9 cellular contexts compared by ENCODE assay signal in genomic region chr2:159064446-159065301, GRCh38.
DNase-seq lines count a peak whose midpoint lies in the region; ATAC-seq, FAIRE-seq and TF ChIP-seq lines count a peak whose summit lies in the region.
"Had no signal": no experiment of that assay in that cellular context is flagged by ENCODE, and none has a peak within 500 bp of the region (broad histone marks: within the 10 kb centered on the region; RNA-seq: fewer than 3 reads in every experiment).

No MANE protein-coding gene starts in this region.

- peak overlapping the region; percentile 42 for H3K4me3 Mint-ChIP-seq in astrocyte (ENCODE audit: unreplicated experiment)
- no peak overlapping the region for H3K4me3 Mint-ChIP-seq in stimulated activated naive B cell treated with anti-CD40 and anti-IgM and Interleukin-4, amounts not matched to agents 10 μg/mL and 1 μg/mL and 100 μg/mL, for 72 hours
- H3K4me3 Mint-ChIP-seq: activated naive CD4-positive, alpha-beta T cell treated with anti-CD3 and anti-CD28 coated beads, Interleukin-2, amount 50 U/mL, for 24 hours had no signal

- intact Hi-C loops in sigmoid colon (cut with DNase I), result no loop called here

- H3K36me3 ChIP-seq in astrocyte (ENCODE audit: insufficient read depth, low read length) (peaks cover 10% of the 10 kb centered on the region), right atrium auricular region (peaks cover 14% of the 10 kb centered on the region), sigmoid colon (no peaks in the 10 kb centered on the region)

- WGBS in sigmoid colon, 2 donors, result 19 to 58% methylated on average over 5 of the region's 5 CpGs

- peak overlapping the region; percentile 2 for H3K27ac Mint-ChIP-seq in astrocyte (ENCODE audit: unreplicated experiment)
- no peak overlapping the region for H3K27ac Mint-ChIP-seq in stimulated activated naive B cell treated with anti-CD40 and anti-IgM and Interleukin-4, amounts not matched to agents 10 μg/mL and 1 μg/mL and 100 μg/mL, for 72 hours
- H3K27ac Mint-ChIP-seq: activated naive CD4-positive, alpha-beta T cell treated with anti-CD3 and anti-CD28 coated beads, Interleukin-2, amount 50 U/mL, for 24 hours had no signal

- no peaks in the 10 kb centered on the region for H3K9me3 ChIP-seq in astrocyte (ENCODE audit: insufficient read depth, low read depth, low read length)
- H3K9me3 ChIP-seq in right atrium auricular region, result no peaks in the 10 kb centered on the region
- no peaks in the 10 kb centered on the region for H3K9me3 ChIP-seq in sigmoid colon

- H4K20me1 ChIP-seq in astrocyte (ENCODE audit: insufficient read depth, low read length), result peaks cover 1% of the 10 kb centered on the region

- H3K27me3 ChIP-seq in astrocyte (ENCODE audit: insufficient read depth, low read length), result no peaks in the 10 kb centered on the region
- H3K27me3 ChIP-seq in right atrium auricular region, result no peaks in the 10 kb centered on the region
- no peaks in the 10 kb centered on the region for H3K27me3 ChIP-seq in sigmoid colon

- ATAC-seq in stimulated activated naive B cell treated with anti-CD40 and anti-IgM and Interleukin-4, amounts not matched to agents 10 μg/mL and 1 μg/mL and 100 μg/mL, for 72 hours (replicated peaks), result no peak
- no peak for ATAC-seq in GM18909 (IDR thresholded peaks at IDR 0.05; ENCODE audit: poor library complexity, unreplicated experiment)

- no peak for FAIRE-seq in HTR-8/SVneo (lab: Jason Lieb, UNC)
- FAIRE-seq in astrocyte (lab: Jason Lieb, UNC), result no peak

- H3K4me3 ChIP-seq in astrocyte (ENCODE audit: insufficient read depth, low read depth, low read length) (no peak overlapping the region), right atrium auricular region (no peak overlapping the region), sigmoid colon (no peak overlapping the region)

- no peak for TF ChIP-seq CTCF in astrocyte (IDR thresholded peaks at IDR 0.05; ENCODE audit: insufficient read depth, low read depth, low read length)
- TF ChIP-seq CTCF in right atrium auricular region (IDR thresholded peaks at IDR 0.05), result no peak
- no peak for TF ChIP-seq CTCF in sigmoid colon (IDR thresholded peaks at IDR 0.05)

- peaks cover 49% of the 10 kb centered on the region for H3K79me2 ChIP-seq in astrocyte (ENCODE audit: insufficient read depth, low read length)

- H3K4me1 ChIP-seq in astrocyte (ENCODE audit: insufficient read depth, low read length) (peaks cover 29% of the 10 kb centered on the region), right atrium auricular region (peaks cover 0 to 41% of the 10 kb centered on the region in 2 donors), sigmoid colon (peaks cover 0 to 54% (median 50%) of the 10 kb centered on the region in 4 donors)

- no peak overlapping the region for H2AFZ ChIP-seq in astrocyte (ENCODE audit: low read depth, low read length)

- no peaks in the 10 kb centered on the region for H3K9me3 Mint-ChIP-seq in astrocyte (ENCODE audit: unreplicated experiment)
- no peaks in the 10 kb centered on the region for H3K9me3 Mint-ChIP-seq in stimulated activated naive B cell treated with anti-CD40 and anti-IgM and Interleukin-4, amounts not matched to agents 10 μg/mL and 1 μg/mL and 100 μg/mL, for 72 hours
- H3K9me3 Mint-ChIP-seq: activated naive CD4-positive, alpha-beta T cell treated with anti-CD3 and anti-CD28 coated beads, Interleukin-2, amount 50 U/mL, for 24 hours had no signal

- peak overlapping the region; percentile 61 for H3K4me2 ChIP-seq in astrocyte (ENCODE audit: low read length)

- H3K27me3 Mint-ChIP-seq in astrocyte (ENCODE audit: low read depth, unreplicated experiment), result no peaks in the 10 kb centered on the region
- H3K27me3 Mint-ChIP-seq in stimulated activated naive B cell treated with anti-CD40 and anti-IgM and Interleukin-4, amounts not matched to agents 10 μg/mL and 1 μg/mL and 100 μg/mL, for 72 hours, result no peaks in the 10 kb centered on the region
- H3K27me3 Mint-ChIP-seq: activated naive CD4-positive, alpha-beta T cell treated with anti-CD3 and anti-CD28 coated beads, Interleukin-2, amount 50 U/mL, for 24 hours had no signal

- peak overlapping the region; percentile 16 for H3K9ac ChIP-seq in astrocyte (ENCODE audit: low read length)

- no peak for TF ChIP-seq POLR2A in sigmoid colon (IDR thresholded peaks at IDR 0.05)

- peak; percentile 38 for DNase-seq in HTR-8/SVneo (ENCODE audit: insufficient read length, low spot score)
- DNase-seq in astrocyte (ENCODE audit: low read depth), result peak; percentile 68
- DNase-seq in right atrium auricular region (ENCODE audit: low spot score), result no peak
- DNase-seq in sigmoid colon, result no peak
- DNase-seq in stimulated activated naive B cell treated with anti-CD40 and anti-IgM and Interleukin-4, amounts not matched to agents 10 μg/mL and 1 μg/mL and 100 μg/mL, for 72 hours, result no peak
- no peak for DNase-seq in NCI-H1930 (lab: John Stamatoyannopoulos, UW)
- DNase-seq: stimulated activated CD4-positive, alpha-beta T cell treated with anti-CD3 and anti-CD28 coated beads, Interleukin-2, amount 100 ng/mL, for 24 hours had no signal

- H3K4me1 Mint-ChIP-seq in astrocyte (ENCODE audit: low read depth, unreplicated experiment), result peaks cover 32% of the 10 kb centered on the region
- no peaks in the 10 kb centered on the region for H3K4me1 Mint-ChIP-seq in stimulated activated naive B cell treated with anti-CD40 and anti-IgM and Interleukin-4, amounts not matched to agents 10 μg/mL and 1 μg/mL and 100 μg/mL, for 72 hours
- H3K4me1 Mint-ChIP-seq: activated naive CD4-positive, alpha-beta T cell treated with anti-CD3 and anti-CD28 coated beads, Interleukin-2, amount 50 U/mL, for 24 hours had no signal

- no peak for TF ChIP-seq EP300 in sigmoid colon (IDR thresholded peaks at IDR 0.05)

- H3K27ac ChIP-seq in astrocyte (ENCODE audit: low read depth, low read length) (peak overlapping the region; percentile 29), right atrium auricular region (peak overlapping the region; percentile 50 to 70), sigmoid colon (peak overlapping the region; percentile 49 to 71 (median 70))

- H3K36me3 Mint-ChIP-seq in astrocyte (ENCODE audit: low read depth, unreplicated experiment), result peaks cover 5% of the 10 kb centered on the region
- no peaks in the 10 kb centered on the region for H3K36me3 Mint-ChIP-seq in stimulated activated naive B cell treated with anti-CD40 and anti-IgM and Interleukin-4, amounts not matched to agents 10 μg/mL and 1 μg/mL and 100 μg/mL, for 72 hours
- H3K36me3 Mint-ChIP-seq: activated naive CD4-positive, alpha-beta T cell treated with anti-CD3 and anti-CD28 coated beads, Interleukin-2, amount 50 U/mL, for 24 hours had no signal

Comparison
In these comparisons a context has a peak if more than half of its experiments do, and no peak if none do; other contexts are left out.
1. DNase-seq: peak in HTR-8/SVneo (single experiment) and astrocyte (single experiment); none in right atrium auricular region (single experiment), sigmoid colon (single experiment), stimulated activated naive B cell treated with anti-CD40 and anti-IgM and Interleukin-4, amounts not matched to agents 10 μg/mL and 1 μg/mL and 100 μg/mL, for 72 hours (single experiment) and NCI-H1930 (0 of 2).
2. Peak in every context shown above with its lines, with median percentiles within 50 percentile points of each other: H3K27ac ChIP-seq.